ENCODE assay signal across 1 cellular context in the genomic region with DNA sequence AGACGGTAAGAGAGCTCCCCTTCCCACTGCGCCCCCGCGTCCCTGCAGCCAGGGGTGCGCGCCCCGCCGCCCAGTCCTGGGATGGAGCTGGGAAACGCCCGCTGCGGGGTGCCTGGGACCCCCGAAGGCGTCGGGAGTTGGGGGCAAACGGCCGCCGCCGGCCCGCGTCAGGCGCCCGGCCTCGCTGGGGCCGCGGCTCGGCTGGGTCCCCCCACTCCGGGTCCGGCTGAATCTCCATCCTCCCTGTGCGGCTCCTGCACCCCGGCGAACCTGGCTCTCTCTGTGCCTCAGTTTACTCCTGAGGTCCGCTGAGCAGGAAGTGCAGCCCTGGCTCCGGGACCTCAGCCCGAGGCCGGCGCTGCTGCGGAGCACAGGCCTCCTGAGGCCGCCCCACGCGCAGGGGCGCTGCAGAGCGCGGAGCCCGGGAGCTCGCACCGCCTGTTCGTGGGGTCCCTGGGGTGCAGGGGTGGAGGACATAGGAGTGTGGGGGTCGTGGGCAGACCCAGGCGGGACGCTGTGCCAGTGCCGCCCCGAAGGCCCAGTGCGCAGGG.
TF ChIP-seq lines count a peak whose summit lies in the region.

No MANE protein-coding gene starts in this region.

TF ChIP-seq in K562, 482 proteins besides CTCF, POLR2A, EP300 and RAD21 (continued from another document):
- TF ChIP-seq HMGN3 (IDR thresholded peaks at IDR 0.05; ENCODE audit: borderline replicate concordance, extremely low read depth, insufficient read length, low read depth, low read length), result no peak
- TF ChIP-seq GTF2B (IDR thresholded peaks at IDR 0.05; ENCODE audit: extremely low read depth, insufficient read length), result no peak
- TF ChIP-seq, protein P1, sequence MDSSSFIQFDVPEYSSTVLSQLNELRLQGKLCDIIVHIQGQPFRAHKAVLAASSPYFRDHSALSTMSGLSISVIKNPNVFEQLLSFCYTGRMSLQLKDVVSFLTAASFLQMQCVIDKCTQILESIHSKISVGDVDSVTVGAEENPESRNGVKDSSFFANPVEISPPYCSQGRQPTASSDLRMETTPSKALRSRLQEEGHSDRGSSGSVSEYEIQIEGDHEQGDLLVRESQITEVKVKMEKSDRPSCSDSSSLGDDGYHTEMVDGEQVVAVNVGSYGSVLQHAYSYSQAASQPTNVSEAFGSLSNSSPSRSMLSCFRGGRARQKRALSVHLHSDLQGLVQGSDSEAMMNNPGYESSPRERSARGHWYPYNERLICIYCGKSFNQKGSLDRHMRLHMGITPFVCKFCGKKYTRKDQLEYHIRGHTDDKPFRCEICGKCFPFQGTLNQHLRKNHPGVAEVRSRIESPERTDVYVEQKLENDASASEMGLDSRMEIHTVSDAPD (CRISPR knock-in tag; IDR thresholded peaks at IDR 0.05), result no peak
- TF ChIP-seq NR4A1 (CRISPR knock-in tag; IDR thresholded peaks at IDR 0.05), result no peak
- TF ChIP-seq NR4A1 (tag; IDR thresholded peaks at IDR 0.05), result no peak
- no peak for TF ChIP-seq PHTF2 (CRISPR knock-in tag; IDR thresholded peaks at IDR 0.05)
- TF ChIP-seq ZNF395 (CRISPR knock-in tag; IDR thresholded peaks at IDR 0.05), result no peak
- no peak for TF ChIP-seq TBP (optimal IDR thresholded peaks at IDR 0.05; ENCODE audit: low read depth, low read length)
- no peak for TF ChIP-seq SP1 (CRISPR knock-in tag; IDR thresholded peaks at IDR 0.05)
- no peak for TF ChIP-seq CBFB (CRISPR knock-in tag; IDR thresholded peaks at IDR 0.05)
- TF ChIP-seq NONO (IDR thresholded peaks at IDR 0.05; ENCODE audit: low read depth in 2 of 2, low read length in 1 of 2), result no peak
